ENCODE assay signal across 15 cellular contexts in genomic region chr1:107171378-107171777, GRCh38. TPM values are rescaled to one million over a fixed set of nuclear protein-coding genes. Genes with fewer than 3 reads are reported as not detected.
A peak's percentile ranks its signal among the peaks of the same experiment; 100 is the strongest.
DNase-seq lines count a peak whose midpoint lies in the region; ATAC-seq and TF ChIP-seq lines count a peak whose summit lies in the region.
"Had no signal": no experiment of that assay in that cellular context is flagged by ENCODE, and none has a peak within 500 bp of the region (broad histone marks: within the 10 kb centered on the region; RNA-seq: fewer than 3 reads in every experiment).

No MANE protein-coding gene starts in this region.

- H3K4me3 ChIP-seq in aorta (ENCODE audit: low read length in 2 of 2) = no peak overlapping the region
- H3K4me3 ChIP-seq: BLaER1, HAP-1 had no signal

- H3K4me1 ChIP-seq in aorta (ENCODE audit: control insufficient read depth in 1 of 2, insufficient read depth in 2 of 2, low read length in 2 of 2) = no peaks in the 10 kb centered on the region
- H3K4me1 ChIP-seq: BLaER1, HAP-1 had no signal

- H3K27me3 ChIP-seq in aorta (ENCODE audit: control insufficient read depth in 1 of 2, insufficient read depth in 2 of 2, low read length in 1 of 2) = no peaks in the 10 kb centered on the region
- H3K27me3 ChIP-seq in CD4-positive, alpha-beta T cell (ENCODE audit: control insufficient read depth, insufficient read depth, low read length) = no peaks in the 10 kb centered on the region
- H3K27me3 ChIP-seq: BLaER1 had no signal

- no peak overlapping the region for H3K4me3 Mint-ChIP-seq in CD4-positive, alpha-beta T cell

- no peaks in the 10 kb centered on the region for H3K9me3 ChIP-seq in aorta (ENCODE audit: control insufficient read depth, low read length)
- no peaks in the 10 kb centered on the region for H3K9me3 ChIP-seq in CD4-positive, alpha-beta T cell (ENCODE audit: control insufficient read depth, low read length)
- H3K9me3 ChIP-seq: BLaER1, HAP-1 had no signal

- H3K36me3 Mint-ChIP-seq in CD4-positive, alpha-beta T cell (ENCODE audit: low read depth) = no peaks in the 10 kb centered on the region

- peak; percentile 29 for ATAC-seq in aorta (ENCODE audit: low FRiP score)
- no peak for ATAC-seq in CD4-positive, alpha-beta T cell (ENCODE audit: poor library complexity)

- TF ChIP-seq CTCF in CD4-positive, alpha-beta T cell (IDR thresholded peaks at IDR 0.05) = no peak

- intact Hi-C loops in aorta (cut with DNase I) = no loop called here
- intact Hi-C loops in CD4-positive, alpha-beta T cell (cut with DNase I, micrococcal nuclease) = no loop called here

- H3K27ac ChIP-seq in aorta (ENCODE audit: low read depth in 1 of 2, low read length in 2 of 2) = no peak overlapping the region
- H3K27ac ChIP-seq in CD4-positive, alpha-beta T cell (ENCODE audit: low read depth, low read length) = no peak overlapping the region
- H3K27ac ChIP-seq: BLaER1, RWPE1 had no signal

- POLR2A ChIA-PET in CD4-positive, alpha-beta T cell (lab: Charles Lee) = no interaction called here

- WGBS in aorta, 2 donors = 74 to 76% methylated on average over 5 of the region's 5 CpGs

- no peak overlapping the region for H3K27ac Mint-ChIP-seq in CD4-positive, alpha-beta T cell

- CTCF ChIA-PET in CD4-positive, alpha-beta T cell (lab: Charles Lee) = no interaction called here

- DNase-seq in M059J (ENCODE audit: low read depth) (peak; percentile 51), astrocyte of the hippocampus (ENCODE audit: low read depth, low spot score) (peak; percentile 53), kidney tubule cell (ENCODE audit: low spot score) (peak; percentile 9), aorta (no peak), NCI-H748 treated with DMSO at 0.1 percent for 48 hours (lab: John Stamatoyannopoulos, UW) (no peak), NCI-H510A treated with DMSO at 0.1 percent for 48 hours (lab: John Stamatoyannopoulos, UW) (no peak)
- DNase-seq in CD4-positive, alpha-beta T cell = no peak
- DNase-seq: DMS 273 treated with DMSO at 0.1 percent for 48 hours, Karpas-422, NCI-H1930, NCI-H526 had no signal

- no peaks in the 10 kb centered on the region for H3K27me3 Mint-ChIP-seq in CD4-positive, alpha-beta T cell

- no peaks in the 10 kb centered on the region for H3K36me3 ChIP-seq in aorta (ENCODE audit: control insufficient read depth in 1 of 2, insufficient read depth in 2 of 2, low read length in 1 of 2)
- H3K36me3 ChIP-seq: BLaER1, HAP-1 had no signal

- peaks cover 4% of the 10 kb centered on the region for H3K9me3 Mint-ChIP-seq in CD4-positive, alpha-beta T cell

- H3K4me1 Mint-ChIP-seq in CD4-positive, alpha-beta T cell (ENCODE audit: low read depth) = no peaks in the 10 kb centered on the region

RNA-seq across cellular contexts. Expression of gene NTNG1, which starts 30.5 kb away (rescaled TPM):
- 5.8 and 8.3 TPM in 2 replicates for total RNA-seq in M059J (2014; rRNA removed; shearing (Covaris generic))
- total RNA-seq in aorta = 1 to 10 TPM; 1.0 to 1.8 TPM
- polyA plus RNA-seq in aorta = not detected
- total RNA-seq in CD4-positive, alpha-beta T cell = not detected
- total RNA-seq: SK-MEL-5 had no signal

Comparison
In these comparisons a context has a peak if more than half of its experiments do, and no peak if none do; other contexts are left out.
1. DNase-seq: peak in M059J (single experiment), astrocyte of the hippocampus (single experiment) and kidney tubule cell (single experiment); none in aorta (0 of 2), NCI-H748 treated with DMSO at 0.1 percent for 48 hours (single experiment), CD4-positive, alpha-beta T cell (0 of 10) and NCI-H510A treated with DMSO at 0.1 percent for 48 hours (single experiment).